Comparison of ENCODE assay signal across 8 cellular contexts in the genomic region with DNA sequence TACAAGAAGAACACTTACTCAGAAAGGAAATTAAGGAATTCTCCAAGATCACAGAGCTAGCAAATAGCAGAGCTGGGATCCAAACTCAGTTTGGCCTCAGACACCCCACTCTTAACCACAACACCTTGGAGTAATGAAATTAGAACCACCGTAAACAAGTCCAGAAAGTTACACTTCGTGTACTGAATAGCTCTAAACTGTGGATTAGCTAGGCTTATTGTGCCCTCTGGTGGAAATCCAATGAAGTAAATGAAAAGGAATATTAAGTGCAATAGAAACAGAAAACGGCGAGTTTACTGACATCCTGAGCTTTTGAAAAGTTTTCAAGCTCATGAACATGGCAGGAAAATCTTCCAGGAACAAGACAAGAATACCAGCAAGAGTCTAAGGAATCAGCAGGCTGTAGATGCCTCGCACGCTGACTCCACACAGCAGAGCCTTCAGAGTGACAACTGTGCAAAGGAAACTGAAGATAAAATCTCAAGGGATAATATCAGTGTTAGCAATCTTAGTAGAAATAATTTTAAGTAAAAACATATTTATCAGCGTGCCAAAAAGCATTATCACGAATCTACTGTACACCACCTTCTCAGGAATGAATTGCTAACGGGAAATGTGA. TPM values are rescaled to one million over a fixed set of nuclear protein-coding genes. Genes with fewer than 3 reads are reported as not detected.
A peak's percentile ranks its signal among the peaks of the same experiment; 100 is the strongest.
DNase-seq lines count a peak whose midpoint lies in the region; ATAC-seq, FAIRE-seq and TF ChIP-seq lines count a peak whose summit lies in the region.

No MANE protein-coding gene starts in this region.

- no peaks in the 10 kb centered on the region for H3K36me3 Mint-ChIP-seq in activated B cell treated with CpG ODN at 0.5 μM for 24 hours (ENCODE audit: low read depth)
- H3K36me3 Mint-ChIP-seq in activated naive CD4-positive, alpha-beta T cell treated with anti-CD3 and anti-CD28 coated beads for 36 hours (ENCODE audit: low read depth): no peaks in the 10 kb centered on the region

- no peaks in the 10 kb centered on the region for H3K36me3 ChIP-seq in gastrocnemius medialis

- TF ChIP-seq CTCF in AG09319 (IDR thresholded peaks at IDR 0.05; ENCODE audit: low read depth, low read length): peak; percentile 65
- peak; percentile 58 for TF ChIP-seq CTCF in activated B cell treated with CpG ODN at 0.5 μM for 24 hours (IDR thresholded peaks at IDR 0.05)
- peak; percentile 52 to 72 (median 69) for TF ChIP-seq CTCF in gastrocnemius medialis (IDR thresholded peaks at IDR 0.05 in 4 of 5, conservative IDR thresholded peaks at IDR 0.05 in 1 of 5)

- CTCF ChIA-PET in activated B cell treated with CpG ODN at 0.5 μM for 24 hours (lab: Charles Lee): interaction anchor here (1.1 to 1.4 kb wide), 4 partner anchors 13 to 75 kb away, joined by 3 to 6 read pairs (median 4); no protein-coding TSS in a partner anchor
- CTCF ChIA-PET in activated naive CD4-positive, alpha-beta T cell treated with anti-CD3 and anti-CD28 coated beads for 36 hours (lab: Charles Lee): interaction anchor here (0.6 to 3.2 kb wide), 20 partner anchors 9 to 815 kb away, joined by 3 to 37 read pairs (median 3); no protein-coding TSS in a partner anchor

- ATAC-seq in HG02610 (IDR thresholded peaks at IDR 0.05; ENCODE audit: unreplicated experiment) (peak; percentile 81), activated B cell treated with CpG ODN at 0.5 μM for 24 hours (ENCODE audit: low read depth) (no peak), left ventricle myocardium superior (peak; percentile 77), gastrocnemius medialis (peak; percentile 78 to 89)

- H3K9me3 Mint-ChIP-seq in activated B cell treated with CpG ODN at 0.5 μM for 24 hours: no peaks in the 10 kb centered on the region
- H3K9me3 Mint-ChIP-seq in activated naive CD4-positive, alpha-beta T cell treated with anti-CD3 and anti-CD28 coated beads for 36 hours: no peaks in the 10 kb centered on the region

- peaks cover 6% of the 10 kb centered on the region for H3K4me1 Mint-ChIP-seq in activated B cell treated with CpG ODN at 0.5 μM for 24 hours
- H3K4me1 Mint-ChIP-seq in activated naive CD4-positive, alpha-beta T cell treated with anti-CD3 and anti-CD28 coated beads for 36 hours (ENCODE audit: low read depth): peaks cover 6% of the 10 kb centered on the region

- in situ Hi-C loops in gastrocnemius medialis (cut with MboI; ENCODE audit: low sequenced_read_pairs in 4 of 4): no loop called here

- peaks cover 4 to 9% of the 10 kb centered on the region in 2 donors for H3K4me1 ChIP-seq in gastrocnemius medialis

- H3K27ac Mint-ChIP-seq in activated B cell treated with CpG ODN at 0.5 μM for 24 hours: no peak overlapping the region
- no peak overlapping the region for H3K27ac Mint-ChIP-seq in activated naive CD4-positive, alpha-beta T cell treated with anti-CD3 and anti-CD28 coated beads for 36 hours

- H3K27me3 Mint-ChIP-seq in activated B cell treated with CpG ODN at 0.5 μM for 24 hours: peaks cover 24% of the 10 kb centered on the region
- H3K27me3 Mint-ChIP-seq in activated naive CD4-positive, alpha-beta T cell treated with anti-CD3 and anti-CD28 coated beads for 36 hours (ENCODE audit: low read depth): peaks cover 10% of the 10 kb centered on the region

- intact Hi-C loops in activated B cell treated with CpG ODN at 0.5 μM for 24 hours (cut with micrococcal nuclease): loop anchor here (1.0 to 2.0 kb wide), 2 partner anchors 77 to 84 kb away; no protein-coding TSS in a partner anchor
- intact Hi-C loops in left ventricle myocardium superior (cut with micrococcal nuclease): loop anchor here (2.0 kb wide), 1 partner anchor 85 kb away; no protein-coding TSS in a partner anchor
- intact Hi-C loops in gastrocnemius medialis (cut with DNase I; ENCODE audit: low total_unique reads): loop anchor here (1.0 to 2.0 kb wide), 2 partner anchors 84 to 395 kb away; no protein-coding TSS in a partner anchor
- intact Hi-C loops in activated naive CD4-positive, alpha-beta T cell treated with anti-CD3 and anti-CD28 coated beads for 36 hours (cut with micrococcal nuclease): loop anchor here (1.0 to 5.0 kb wide), 5 partner anchors 51 to 463 kb away; no protein-coding TSS in a partner anchor

- H3K27ac ChIP-seq in gastrocnemius medialis: no peak overlapping the region

- peak overlapping the region in 1 of 4 donors; percentile 21 for H3K4me3 ChIP-seq in gastrocnemius medialis

- H3K4me3 Mint-ChIP-seq in activated B cell treated with CpG ODN at 0.5 μM for 24 hours: no peak overlapping the region
- H3K4me3 Mint-ChIP-seq in activated naive CD4-positive, alpha-beta T cell treated with anti-CD3 and anti-CD28 coated beads for 36 hours: no peak overlapping the region

- POLR2A ChIA-PET in activated B cell treated with CpG ODN at 0.5 μM for 24 hours (lab: Charles Lee): no interaction called here

- H3K9me3 ChIP-seq in gastrocnemius medialis: no peaks in the 10 kb centered on the region

- no peak for DNase-seq in AG09319 (ENCODE audit: extremely low read depth, low read depth)
- no peak for DNase-seq in GM12891 (ENCODE audit: insufficient read length, low spot score)
- DNase-seq in NCI-H1092 (lab: John Stamatoyannopoulos, UW): peak; percentile 2
- no peak for DNase-seq in activated B cell treated with CpG ODN at 0.5 μM for 24 hours
- DNase-seq in left ventricle myocardium superior: no peak
- DNase-seq in gastrocnemius medialis: no peak
- DNase-seq in activated naive CD4-positive, alpha-beta T cell treated with anti-CD3 and anti-CD28 coated beads for 36 hours: no peak

- no peaks in the 10 kb centered on the region for H3K27me3 ChIP-seq in gastrocnemius medialis

- peak; percentile 74 for FAIRE-seq in GM12891 (lab: Jason Lieb, UNC)

- TF ChIP-seq POLR2A in GM12891 (IDR thresholded peaks at IDR 0.05; ENCODE audit: low read depth, low read length) (no peak), gastrocnemius medialis (IDR thresholded peaks at IDR 0.05) (no peak)

TF ChIP-seq in GM12891, 5 proteins besides CTCF, POLR2A, EP300 and RAD21:
- no peak for TF ChIP-seq POLR2AphosphoS5 (IDR thresholded peaks at IDR 0.05; ENCODE audit: low read depth, low read length)
- no peak for TF ChIP-seq PAX5 (IDR thresholded peaks at IDR 0.05; ENCODE audit: insufficient read depth, low read length, severe bottlenecking)
- no peak for TF ChIP-seq POU2F2 (IDR thresholded peaks at IDR 0.05; ENCODE audit: low read depth, low read length)
- no peak for TF ChIP-seq TAF1 (IDR thresholded peaks at IDR 0.05; ENCODE audit: low read depth, low read length)
- no peak for TF ChIP-seq SPI1 (IDR thresholded peaks at IDR 0.05; ENCODE audit: low read depth, low read length)
TF ChIP-seq in GM12891: peak in this region for 0.

RNA-seq across cellular contexts. Expression of gene FBXO5, which starts 34.6 kb away (rescaled TPM):
- 21.1 TPM for polyA plus RNA-seq in GM12891 (2012; ENCODE audit: low read depth, missing spikeins)
- 11.9 and 13.3 TPM in 2 replicates for total RNA-seq in activated B cell treated with CpG ODN at 0.5 μM for 24 hours
- 2.4 TPM for total RNA-seq in left ventricle myocardium superior
- total RNA-seq in gastrocnemius medialis: 1 to 10 TPM in 2 of 4 donors, under 1 TPM in 2; 0.78 to 1.9 (median 1.0) TPM
- total RNA-seq in activated naive CD4-positive, alpha-beta T cell treated with anti-CD3 and anti-CD28 coated beads for 36 hours: 10 to 100 TPM; 61.4 to 62.3 TPM

RNA-seq across cellular contexts. Expression of gene MTRF1L, which starts 54.2 kb away (rescaled TPM):
- 9.6 TPM for polyA plus RNA-seq in GM12891 (2012; ENCODE audit: low read depth, missing spikeins)
- 20.7 and 21.3 TPM in 2 replicates for total RNA-seq in activated B cell treated with CpG ODN at 0.5 μM for 24 hours
- 30.2 TPM for total RNA-seq in left ventricle myocardium superior
- 10 to 100 TPM; 17.8 to 24.9 (median 22.5) TPM for total RNA-seq in gastrocnemius medialis
- total RNA-seq in activated naive CD4-positive, alpha-beta T cell treated with anti-CD3 and anti-CD28 coated beads for 36 hours: 10 to 100 TPM; 11.6 to 12.0 TPM
